In genomic region chr4:180799798-180800197, GRCh38 we compare ENCODE assay signal across 23 cellular contexts.
"Had no signal": no experiment of that assay in that cellular context is flagged by ENCODE, and none has a peak within 500 bp of the region (broad histone marks: within the 10 kb centered on the region; RNA-seq: fewer than 3 reads in every experiment).

No MANE protein-coding gene starts in this region.

- H3K4me3 Mint-ChIP-seq: activated CD4-positive, alpha-beta memory T cell treated with anti-CD3 and anti-CD28 coated beads for 36 hours; activated naive CD8-positive, alpha-beta T cell treated with anti-CD3 and anti-CD28 coated beads for 36 hours; natural killer cell treated with Interleukin-12 subunit alpha and Interleukin-12 subunit beta and Interleukin-15 and Interleukin-18, amount 100 ng/mL, for 72 hours; stimulated activated naive CD8-positive, alpha-beta T cell treated with anti-CD3 and anti-CD28 coated beads, Interleukin-15, Interleukin-2, amounts not matched to agents 100 ng/mL and 50 ng/mL, for 24 hours had no signal

- H3K4me3 ChIP-seq: dorsolateral prefrontal cortex, esophagus muscularis mucosa, gastrocnemius medialis, ovary, prostate gland, tibial artery had no signal

- H3K9me3 ChIP-seq: esophagus muscularis mucosa, gastrocnemius medialis, neutrophil, ovary, prostate gland, tibial artery had no signal

- DNase-seq: activated CD4-positive, alpha-beta memory T cell treated with anti-CD3 and anti-CD28 coated beads for 36 hours; activated CD4-positive, alpha-beta T cell treated with anti-CD3 and anti-CD28 coated beads for 4 hours; activated CD4-positive, CD25-positive, alpha-beta regulatory T cell; activated naive CD4-positive, alpha-beta T cell treated with Interleukin-2 at 50 U/mL for 16 hours; activated naive CD8-positive, alpha-beta T cell treated with anti-CD3 and anti-CD28 coated beads for 36 hours; activated T-cell treated with anti-CD3 and anti-CD28 coated beads, Interleukin-2, amount 50 U/mL, for 48 hours; central memory CD4-positive, alpha-beta T cell; dorsolateral prefrontal cortex; gastrocnemius medialis; hippocampal formation; left ventricle myocardium superior; ovary; right cardiac atrium; stimulated activated CD4-positive, alpha-beta T cell treated with anti-CD3 and anti-CD28 coated beads, Interleukin-12 subunit alpha, Interleukin-12 subunit beta, amount 100 ng/mL, for 4 hours; stimulated activated CD4-positive, alpha-beta T cell treated with anti-CD3 and anti-CD28 coated beads, Interleukin-1b, Interleukin-23, amount 100 ng/mL, for 48 hours; substantia nigra; T-helper 9 cell; tibial artery had no signal

- H3K4me1 ChIP-seq: esophagus muscularis mucosa, gastrocnemius medialis, prostate gland, tibial artery had no signal

- H3K4me1 Mint-ChIP-seq: activated naive CD8-positive, alpha-beta T cell treated with anti-CD3 and anti-CD28 coated beads for 36 hours had no signal

- ATAC-seq: gastrocnemius medialis; left ventricle myocardium superior; natural killer cell treated with Interleukin-12 subunit alpha and Interleukin-12 subunit beta and Interleukin-15 and Interleukin-18, amount 100 ng/mL, for 72 hours; right cardiac atrium had no signal

- H3K27ac ChIP-seq: dorsolateral prefrontal cortex, esophagus muscularis mucosa, gastrocnemius medialis, neutrophil, ovary, prostate gland, tibial artery had no signal

- H3K36me3 Mint-ChIP-seq: activated CD4-positive, alpha-beta memory T cell treated with anti-CD3 and anti-CD28 coated beads for 36 hours; activated naive CD8-positive, alpha-beta T cell treated with anti-CD3 and anti-CD28 coated beads for 36 hours; natural killer cell treated with Interleukin-12 subunit alpha and Interleukin-12 subunit beta and Interleukin-15 and Interleukin-18, amount 100 ng/mL, for 72 hours had no signal

- H3K27me3 ChIP-seq: esophagus muscularis mucosa, gastrocnemius medialis, neutrophil, ovary, tibial artery had no signal

- H3K27ac Mint-ChIP-seq: activated CD4-positive, alpha-beta memory T cell treated with anti-CD3 and anti-CD28 coated beads for 36 hours; activated naive CD8-positive, alpha-beta T cell treated with anti-CD3 and anti-CD28 coated beads for 36 hours; natural killer cell treated with Interleukin-12 subunit alpha and Interleukin-12 subunit beta and Interleukin-15 and Interleukin-18, amount 100 ng/mL, for 72 hours; stimulated activated naive CD8-positive, alpha-beta T cell treated with anti-CD3 and anti-CD28 coated beads, Interleukin-15, Interleukin-2, amounts not matched to agents 100 ng/mL and 50 ng/mL, for 24 hours had no signal

- H3K9me3 Mint-ChIP-seq: activated naive CD8-positive, alpha-beta T cell treated with anti-CD3 and anti-CD28 coated beads for 36 hours; stimulated activated naive CD8-positive, alpha-beta T cell treated with anti-CD3 and anti-CD28 coated beads, Interleukin-15, Interleukin-2, amounts not matched to agents 100 ng/mL and 50 ng/mL, for 24 hours had no signal

- H3K27me3 Mint-ChIP-seq: activated CD4-positive, alpha-beta memory T cell treated with anti-CD3 and anti-CD28 coated beads for 36 hours; activated naive CD8-positive, alpha-beta T cell treated with anti-CD3 and anti-CD28 coated beads for 36 hours; natural killer cell treated with Interleukin-12 subunit alpha and Interleukin-12 subunit beta and Interleukin-15 and Interleukin-18, amount 100 ng/mL, for 72 hours; stimulated activated naive CD8-positive, alpha-beta T cell treated with anti-CD3 and anti-CD28 coated beads, Interleukin-15, Interleukin-2, amounts not matched to agents 100 ng/mL and 50 ng/mL, for 24 hours had no signal

- H3K36me3 ChIP-seq: esophagus muscularis mucosa, gastrocnemius medialis, neutrophil, ovary, prostate gland, tibial artery had no signal
